ENCODE assay signal across 28 cellular contexts in the genomic region with DNA sequence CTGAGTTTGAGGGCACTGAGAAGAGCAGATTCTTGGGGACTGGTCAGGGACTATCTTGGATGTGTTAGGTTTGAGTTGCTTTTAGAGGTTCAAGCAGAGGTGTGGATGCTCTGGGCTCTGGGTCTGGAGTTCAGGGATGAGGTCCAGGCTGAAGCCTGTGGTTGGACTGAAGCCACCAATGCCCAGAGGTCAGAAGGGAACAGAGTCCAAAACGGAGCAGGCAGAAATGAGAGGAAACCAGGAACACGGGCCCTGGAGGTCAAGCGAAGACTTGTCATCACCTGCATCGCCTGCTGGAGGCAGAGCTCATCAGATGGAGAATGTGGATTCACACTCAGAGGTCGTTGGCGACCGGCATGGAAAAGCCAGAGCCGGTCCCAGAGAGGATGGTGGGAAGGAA.
"Had no signal": no experiment of that assay in that cellular context is flagged by ENCODE, and none has a peak within 500 bp of the region (broad histone marks: within the 10 kb centered on the region; RNA-seq: fewer than 3 reads in every experiment).

No MANE protein-coding gene starts in this region.

- H3K27ac ChIP-seq: colonic mucosa, esophagus muscularis mucosa, foreskin keratinocyte, gastroesophageal sphincter, heart left ventricle, hepatocyte, neutrophil, parathyroid adenoma, right lobe of liver, testis, tibial artery had no signal

- H3K27ac Mint-ChIP-seq: mesothelial cell of epicardium; natural killer cell treated with Interleukin-12 subunit alpha and Interleukin-12 subunit beta and Interleukin-15 and Interleukin-18, amount 100 ng/mL, for 72 hours; progenitor cell of endocrine pancreas had no signal

- H3K27me3 ChIP-seq: colonic mucosa, esophagus muscularis mucosa, foreskin keratinocyte, gastroesophageal sphincter, hepatocyte, neutrophil, right lobe of liver, testis, tibial artery, upper lobe of left lung had no signal

- H2AFZ ChIP-seq: hepatocyte, parathyroid adenoma had no signal

- H3K4me2 ChIP-seq: hepatocyte had no signal

- H3K79me2 ChIP-seq: hepatocyte, parathyroid adenoma had no signal

- H3K9ac ChIP-seq: parathyroid adenoma had no signal

- H3K9me3 Mint-ChIP-seq: dendritic cell treated with granulocyte-macrophage colony-stimulating factor and Interleukin-4, amounts not matched to agents 40 ng/mL and 50 ng/mL, for 4 days; mesothelial cell of epicardium; naive B cell; natural killer cell treated with Interleukin-12 subunit alpha and Interleukin-12 subunit beta and Interleukin-15 and Interleukin-18, amount 100 ng/mL, for 72 hours had no signal

- H3K27me3 Mint-ChIP-seq: naive B cell; natural killer cell treated with Interleukin-12 subunit alpha and Interleukin-12 subunit beta and Interleukin-15 and Interleukin-18, amount 100 ng/mL, for 72 hours had no signal

- H3K36me3 Mint-ChIP-seq: naive B cell; natural killer cell treated with Interleukin-12 subunit alpha and Interleukin-12 subunit beta and Interleukin-15 and Interleukin-18, amount 100 ng/mL, for 72 hours had no signal

- H3K36me3 ChIP-seq: colonic mucosa, esophagus muscularis mucosa, gastroesophageal sphincter, heart left ventricle, neutrophil, right lobe of liver, tibial artery, upper lobe of left lung had no signal

- H3K4me3 ChIP-seq: colonic mucosa, esophagus muscularis mucosa, gastroesophageal sphincter, heart left ventricle, hepatocyte, mucosa of descending colon, right lobe of liver, testis, tibial artery, upper lobe of left lung had no signal

- H3K4me3 Mint-ChIP-seq: dendritic cell treated with granulocyte-macrophage colony-stimulating factor and Interleukin-4, amounts not matched to agents 40 ng/mL and 50 ng/mL, for 4 days; mesothelial cell of epicardium; naive B cell; natural killer cell treated with Interleukin-12 subunit alpha and Interleukin-12 subunit beta and Interleukin-15 and Interleukin-18, amount 100 ng/mL, for 72 hours had no signal

- DNase-seq: colonic mucosa; effector CD8-positive, alpha-beta T cell; foreskin keratinocyte; kidney; mesenchymal stem cell; mucosa of descending colon; naive B cell; right lobe of liver; small intestine; stimulated activated CD4-positive, alpha-beta T cell treated with anti-CD3 and anti-CD28 coated beads, Interleukin-12 subunit alpha, Interleukin-12 subunit beta, amount 100 ng/mL, for 4 hours; stimulated activated CD4-positive, alpha-beta T cell treated with anti-CD3 and anti-CD28 coated beads, Interleukin-1b, Interleukin-23, amount 100 ng/mL, for 48 hours; stimulated activated CD4-positive, alpha-beta T cell treated with anti-CD3 and anti-CD28 coated beads, Interleukin-4, amount 100 ng/mL, for 1 hour; stimulated activated CD8-positive, alpha-beta memory T cell treated with anti-CD3 and anti-CD28 coated beads, Interleukin-4, amount 100 ng/mL, for 48 hours; stimulated activated naive CD8-positive, alpha-beta T cell treated with anti-CD3 and anti-CD28 coated beads, Interleukin-15, Interleukin-2, amounts not matched to agents 100 U/mL and 50 U/mL, for 24 hours; testis; tibial artery; upper lobe of left lung had no signal

- ATAC-seq: foreskin keratinocyte; gastroesophageal sphincter; heart left ventricle; left lobe of liver; mucosa of descending colon; natural killer cell treated with Interleukin-12 subunit alpha and Interleukin-12 subunit beta and Interleukin-15 and Interleukin-18, amount 100 ng/mL, for 72 hours; stimulated activated naive CD8-positive, alpha-beta T cell treated with anti-CD3 and anti-CD28 coated beads, Interleukin-15, Interleukin-2, amounts not matched to agents 100 U/mL and 50 U/mL, for 24 hours had no signal

- H3K9me3 ChIP-seq: colonic mucosa, esophagus muscularis mucosa, gastroesophageal sphincter, heart left ventricle, mucosa of descending colon, neutrophil, right lobe of liver, testis, tibial artery, upper lobe of left lung had no signal

- H3K4me1 Mint-ChIP-seq: naive B cell had no signal
